ENCODE assay signal across 29 cellular contexts in genomic region chrX:40243699-40244098, GRCh38.
DNase-seq lines count a peak whose midpoint lies in the region; ATAC-seq and TF ChIP-seq lines count a peak whose summit lies in the region.
"Had no signal": no experiment of that assay in that cellular context is flagged by ENCODE, and none has a peak within 500 bp of the region (broad histone marks: within the 10 kb centered on the region; RNA-seq: fewer than 3 reads in every experiment).

No MANE protein-coding gene starts in this region.

- no peak overlapping the region for H4K5ac ChIP-seq in H9 (ENCODE audit: insufficient read length, low read depth, low read length)

- TF ChIP-seq CTCF in H9 (conservative IDR thresholded peaks at IDR 0.05) (no peak), type B pancreatic cell (conservative IDR thresholded peaks at IDR 0.05) (no peak), foreskin keratinocyte (conservative IDR thresholded peaks at IDR 0.05) (no peak)

- H3K36me3 Mint-ChIP-seq in H9 (ENCODE audit: insufficient read depth in 1 of 3, low read depth in 3 of 3) (peaks cover 0 to 4% (median 0%) of the 10 kb centered on the region in 3 experiments; a peak in 2 of 7 replicates), type B pancreatic cell (no peaks in the 10 kb centered on the region)
- H3K36me3 Mint-ChIP-seq: activated naive CD8-positive, alpha-beta T cell treated with anti-CD3 and anti-CD28 coated beads for 36 hours; naive B cell; stimulated activated effector memory CD8-positive, alpha-beta T cell treated with anti-CD3 and anti-CD28 coated beads, Interleukin-12 subunit alpha, Interleukin-12 subunit beta, amount 100 ng/mL, for 72 hours had no signal

- H3T11ph ChIP-seq in H9 (ENCODE audit: low read length): no peak overlapping the region

- H3K4me2 ChIP-seq in H9 (ENCODE audit: insufficient read depth, insufficient read length, low read length) (no peak overlapping the region), mesenchymal stem cell (ENCODE audit: low read length, poor library complexity, severe bottlenecking) (no peak overlapping the region)

- no peaks in the 10 kb centered on the region for H3K9me3 ChIP-seq in H9 (ENCODE audit: control insufficient read depth, low read depth, low read length)
- no peaks in the 10 kb centered on the region for H3K9me3 ChIP-seq in SK-N-MC (ENCODE audit: low read depth, low read length)
- H3K9me3 ChIP-seq in mesenchymal stem cell (ENCODE audit: control insufficient read depth, low read length): no peaks in the 10 kb centered on the region
- H3K9me3 ChIP-seq: ascending aorta, pancreas, Peyer's patch, right atrium auricular region, SJSA1, upper lobe of right lung had no signal

- no peak for ATAC-seq in foreskin keratinocyte
- ATAC-seq in GM21737 (IDR thresholded peaks at IDR 0.05; ENCODE audit: unreplicated experiment): no peak
- ATAC-seq: effector memory CD8-positive, alpha-beta T cell; left colon; stimulated activated effector memory CD8-positive, alpha-beta T cell treated with anti-CD3 and anti-CD28 coated beads, Interleukin-12 subunit alpha, Interleukin-12 subunit beta, amount 100 ng/mL, for 72 hours; T-helper 17 cell; upper lobe of right lung had no signal

- H3K27me3 Mint-ChIP-seq in H9 (ENCODE audit: low read depth) (peaks cover 26% of the 10 kb centered on the region), type B pancreatic cell (no peaks in the 10 kb centered on the region)
- H3K27me3 Mint-ChIP-seq: activated naive CD8-positive, alpha-beta T cell treated with anti-CD3 and anti-CD28 coated beads for 36 hours; CD4-positive, alpha-beta T cell; effector memory CD8-positive, alpha-beta T cell had no signal

- H2BK5ac ChIP-seq in H9 (ENCODE audit: insufficient read length, low read length) (no peak overlapping the region), mesenchymal stem cell (ENCODE audit: low read depth, low read length, poor library complexity, severe bottlenecking) (no peak overlapping the region)

- H3K36me3 ChIP-seq in SK-N-MC (ENCODE audit: insufficient read depth, low read length) (no peaks in the 10 kb centered on the region), mesenchymal stem cell (ENCODE audit: control insufficient read depth in 1 of 2, insufficient read depth in 2 of 2, low read depth in 1 of 2, low read length in 2 of 2) (no peaks in the 10 kb centered on the region)
- H3K36me3 ChIP-seq: ascending aorta, pancreas, Peyer's patch, right atrium auricular region, SJSA1, upper lobe of right lung had no signal

- H3K9ac ChIP-seq in H9 (ENCODE audit: extremely low read depth, insufficient read length, low read length) (peak overlapping the region; percentile 35), SK-N-MC (ENCODE audit: insufficient read length) (no peak overlapping the region), mesenchymal stem cell (ENCODE audit: low read length) (no peak overlapping the region)

- H3K4me1 Mint-ChIP-seq in H9 (peaks cover 18 to 24% of the 10 kb centered on the region in 2 experiments), type B pancreatic cell (ENCODE audit: unreplicated experiment) (peaks cover 27% of the 10 kb centered on the region)

- WGBS in H9 (ENCODE audit: extremely low coverage, insufficient read length, low lambda C conversion rate): no CpG with 5 or more reads among the region's 12 CpGs
- WGBS in mesenchymal stem cell: 38% methylated on average over 7 of the region's 12 CpGs

- no peak overlapping the region for H3K4me3 Mint-ChIP-seq in H9
- peak overlapping the region; percentile 35 for H3K4me3 Mint-ChIP-seq in type B pancreatic cell
- H3K4me3 Mint-ChIP-seq: activated naive CD8-positive, alpha-beta T cell treated with anti-CD3 and anti-CD28 coated beads for 36 hours; CD4-positive, alpha-beta T cell; effector memory CD8-positive, alpha-beta T cell; naive B cell; stimulated activated effector memory CD8-positive, alpha-beta T cell treated with anti-CD3 and anti-CD28 coated beads, Interleukin-12 subunit alpha, Interleukin-12 subunit beta, amount 100 ng/mL, for 72 hours; T-helper 17 cell had no signal

- no peak overlapping the region for H3K27ac Mint-ChIP-seq in H9
- no peak overlapping the region for H3K27ac Mint-ChIP-seq in type B pancreatic cell
- H3K27ac Mint-ChIP-seq: activated naive CD8-positive, alpha-beta T cell treated with anti-CD3 and anti-CD28 coated beads for 36 hours; CD4-positive, alpha-beta T cell; effector memory CD8-positive, alpha-beta T cell; stimulated activated effector memory CD8-positive, alpha-beta T cell treated with anti-CD3 and anti-CD28 coated beads, Interleukin-12 subunit alpha, Interleukin-12 subunit beta, amount 100 ng/mL, for 72 hours; T-helper 17 cell had no signal

- H2BK15ac ChIP-seq in H9 (ENCODE audit: low read depth, low read length): no peak overlapping the region
- H2BK15ac ChIP-seq in mesenchymal stem cell (ENCODE audit: low read depth, poor library complexity, severe bottlenecking): no peak overlapping the region

- H3K4ac ChIP-seq in H9 (ENCODE audit: low read depth, low read length): no peak overlapping the region
- no peak overlapping the region for H3K4ac ChIP-seq in mesenchymal stem cell (ENCODE audit: low read depth in 1 of 2, low read length in 2 of 2)

- H3K79me2 ChIP-seq in H9 (ENCODE audit: insufficient read depth, low read length): 0 out of 2 replicates have a peak, but pooled peaks cover 2% of the 10 kb centered on the region

- H3K4me1 ChIP-seq in H9 (ENCODE audit: insufficient read depth, low read length) (peaks cover 8% of the 10 kb centered on the region), mesenchymal stem cell (ENCODE audit: control insufficient read depth, insufficient read depth, low read depth, low read length) (no peaks in the 10 kb centered on the region), foreskin keratinocyte (no peaks in the 10 kb centered on the region)
- H3K4me1 ChIP-seq: ascending aorta, pancreas, Peyer's patch, right atrium auricular region, upper lobe of right lung had no signal

- H3K56ac ChIP-seq in H9 (ENCODE audit: insufficient read length, low read depth, low read length): no peak overlapping the region

- H4K91ac ChIP-seq in H9 (ENCODE audit: insufficient read length, low read depth, low read length) (no peak overlapping the region), mesenchymal stem cell (ENCODE audit: low read length) (no peak overlapping the region)

- H3K27me3 ChIP-seq in H9 (ENCODE audit: insufficient read depth, low read length) (no peaks in the 10 kb centered on the region), mesenchymal stem cell (ENCODE audit: control insufficient read depth in 1 of 2, insufficient read depth in 1 of 2, low read length in 2 of 2) (peaks cover 0 to 41% of the 10 kb centered on the region in 2 experiments), foreskin keratinocyte (no peaks in the 10 kb centered on the region)
- H3K27me3 ChIP-seq: ascending aorta, Peyer's patch, right atrium auricular region, SJSA1, upper lobe of right lung had no signal

- H2AFZ ChIP-seq in H9 (ENCODE audit: low read length): no peak overlapping the region
- no peak overlapping the region for H2AFZ ChIP-seq in mesenchymal stem cell (ENCODE audit: low read depth, low read length)

- DNase-seq in H9: no peak
- no peak for DNase-seq in SK-N-MC (ENCODE audit: low read depth, low spot score)
- peak; percentile 42 for DNase-seq in mesenchymal stem cell
- no peak for DNase-seq in type B pancreatic cell (ENCODE audit: extremely low spot score, unreplicated experiment)
- DNase-seq in foreskin keratinocyte: no peak
- no peak for DNase-seq in occipital lobe (lab: John Stamatoyannopoulos, UW)
- DNase-seq: activated effector memory CD4-positive, alpha-beta T cell treated with anti-CD3 and anti-CD28 coated beads, Interleukin-2, amount 50 U/mL, for 16 hours; activated naive CD8-positive, alpha-beta T cell treated with anti-CD3 and anti-CD28 coated beads for 36 hours; activated T-cell treated with anti-CD3 and anti-CD28 coated beads for 4 hours; CD4-positive, alpha-beta T cell; cortex of kidney; DMS 273 treated with DMSO at 0.1 percent for 48 hours; effector memory CD8-positive, alpha-beta T cell; KBM-7; left colon; naive B cell; NCI-H1105; NCI-H187 treated with DMSO at 0.1 percent for 48 hours; NCI-H2171 treated with DMSO at 0.1 percent for 48 hours; pancreas; Peyer's patch; stimulated activated CD4-positive, alpha-beta T cell treated with anti-CD3 and anti-CD28 coated beads, Interleukin-4, amount 100 ng/mL, for 1 hour; T-helper 17 cell; upper lobe of right lung had no signal

- H3K18ac ChIP-seq in H9 (ENCODE audit: insufficient read length, low read depth, low read length) (no peak overlapping the region), mesenchymal stem cell (ENCODE audit: low read depth in 1 of 2, low read length in 2 of 2) (peak overlapping the region in 1 of 2 experiments; percentile 24)

- H3K23me2 ChIP-seq in H9 (ENCODE audit: insufficient read length, low read depth, low read length, poor library complexity, severe bottlenecking): no peaks in the 10 kb centered on the region

- H3K23ac ChIP-seq in H9 (ENCODE audit: insufficient read length, low read depth, low read length): no peak overlapping the region
- H3K23ac ChIP-seq in mesenchymal stem cell (ENCODE audit: low read length in 2 of 2): no peak overlapping the region

- H4K8ac ChIP-seq in H9 (replicated peaks; ENCODE audit: insufficient read length, low read depth, low read length) (no peak overlapping the region), mesenchymal stem cell (ENCODE audit: low read length) (peak overlapping the region; percentile 41)

- H4K20me1 ChIP-seq in H9 (ENCODE audit: control insufficient read depth, insufficient read depth, insufficient read length): no peaks in the 10 kb centered on the region

- H2BK12ac ChIP-seq in H9 (ENCODE audit: insufficient read length, low read depth, low read length) (no peak overlapping the region), mesenchymal stem cell (ENCODE audit: low read length in 2 of 2) (peak overlapping the region in 1 of 2 experiments; percentile 39)

- H3K27ac ChIP-seq in H9 (ENCODE audit: insufficient read length, low read depth, low read length): no peak overlapping the region
- H3K27ac ChIP-seq in SK-N-MC: peak overlapping the region; percentile 67
- H3K27ac ChIP-seq in mesenchymal stem cell (ENCODE audit: low read length, poor library complexity, severe bottlenecking): no peak overlapping the region
- no peak overlapping the region for H3K27ac ChIP-seq in foreskin keratinocyte
- H3K27ac ChIP-seq: ascending aorta, pancreas, Peyer's patch, right atrium auricular region, SJSA1, upper lobe of right lung had no signal

- H3K9me3 Mint-ChIP-seq in H9 (peaks cover 54 to 59% of the 10 kb centered on the region in 2 experiments), type B pancreatic cell (no peaks in the 10 kb centered on the region)
- H3K9me3 Mint-ChIP-seq: activated naive CD8-positive, alpha-beta T cell treated with anti-CD3 and anti-CD28 coated beads for 36 hours; CD4-positive, alpha-beta T cell; effector memory CD8-positive, alpha-beta T cell; stimulated activated effector memory CD8-positive, alpha-beta T cell treated with anti-CD3 and anti-CD28 coated beads, Interleukin-12 subunit alpha, Interleukin-12 subunit beta, amount 100 ng/mL, for 72 hours had no signal

- H3K14ac ChIP-seq in H9 (ENCODE audit: insufficient read depth, low read length): no peak overlapping the region
- no peak overlapping the region for H3K14ac ChIP-seq in mesenchymal stem cell (ENCODE audit: low read length in 2 of 2)

- H3K4me3 ChIP-seq in SK-N-MC (peak overlapping the region; percentile 40; the same call in 1 of the 2 replicates), mesenchymal stem cell (ENCODE audit: insufficient read depth in 1 of 2, low read depth in 1 of 2, low read length in 2 of 2) (no peak overlapping the region)
- H3K4me3 ChIP-seq: ascending aorta, pancreas, Peyer's patch, right atrium auricular region, SJSA1, upper lobe of right lung had no signal

- H2AK5ac ChIP-seq in H9 (ENCODE audit: insufficient read length, low read length) (no peak overlapping the region), mesenchymal stem cell (ENCODE audit: low read length, severe bottlenecking) (no peak overlapping the region)

- no peak overlapping the region for H2BK20ac ChIP-seq in H9 (ENCODE audit: low read depth, low read length, poor library complexity, severe bottlenecking)

- no peak overlapping the region for H2BK120ac ChIP-seq in H9 (ENCODE audit: low read depth, low read length, poor library complexity, severe bottlenecking)
- no peak overlapping the region for H2BK120ac ChIP-seq in mesenchymal stem cell (ENCODE audit: low read depth, low read length)

- H3K79me1 ChIP-seq in H9 (ENCODE audit: insufficient read depth, low read depth, low read length, poor library complexity, severe bottlenecking) (no peaks in the 10 kb centered on the region), mesenchymal stem cell (replicated peaks; ENCODE audit: low read length, poor library complexity, severe bottlenecking) (no peaks in the 10 kb centered on the region)
